1 cellular context compared by ENCODE assay signal in the genomic region with DNA sequence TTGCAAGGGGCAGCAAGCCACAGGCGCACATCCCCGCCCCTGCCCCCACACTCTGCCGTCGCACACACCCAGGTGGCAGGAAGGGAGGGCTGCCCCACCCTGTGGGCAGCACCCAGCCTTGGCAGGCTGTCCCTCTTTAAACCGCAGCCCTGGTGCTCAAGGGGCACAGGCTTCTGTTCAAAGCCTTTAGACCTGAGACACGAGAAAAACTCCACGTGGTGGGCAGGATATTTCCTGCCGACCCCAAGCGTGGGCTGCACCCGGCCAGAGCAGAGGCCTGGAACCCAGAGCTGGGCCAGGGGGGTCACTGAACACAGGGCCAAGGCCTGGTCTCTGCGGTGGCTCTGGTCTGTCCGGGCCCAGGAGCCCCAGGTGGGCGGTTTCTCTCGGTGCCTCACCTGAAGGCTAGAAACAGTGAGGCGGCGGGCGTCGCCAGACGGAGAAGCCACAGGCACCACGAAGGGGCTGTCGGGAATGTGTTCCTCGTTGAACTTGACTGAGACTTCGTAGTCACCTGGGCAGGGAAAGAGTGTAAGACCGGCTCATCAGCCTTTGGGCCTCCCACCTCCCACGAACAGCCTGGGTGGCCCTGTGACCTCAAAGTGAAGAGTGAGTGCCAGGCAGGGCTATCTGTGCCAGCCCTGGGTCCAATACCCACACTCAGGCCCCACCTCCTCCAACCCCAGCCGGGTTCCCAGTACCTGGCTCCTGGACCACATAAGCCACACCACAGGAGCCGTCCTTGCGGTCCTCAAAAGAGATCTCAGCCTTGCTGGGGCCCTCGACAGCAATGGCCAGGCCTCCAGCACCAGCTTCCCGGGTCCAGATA.
TF ChIP-seq lines count a peak whose summit lies in the region.

No MANE protein-coding gene starts in this region.

TF ChIP-seq in GM23338, 12 proteins besides CTCF, POLR2A, EP300 and RAD21:
- TF ChIP-seq CREB1 (CRISPR knock-in tag; IDR thresholded peaks at IDR 0.05; ENCODE audit: low read depth) (no peak), STAT1 (IDR thresholded peaks at IDR 0.05; ENCODE audit: unreplicated experiment) (no peak), EZH2phosphoT487 (IDR thresholded peaks at IDR 0.05; ENCODE audit: unreplicated experiment) (no peak), JUNB (IDR thresholded peaks at IDR 0.05; ENCODE audit: unreplicated experiment) (no peak), ZNF114 (CRISPR knock-in tag; IDR thresholded peaks at IDR 0.05) (no peak), NANOG (IDR thresholded peaks at IDR 0.05; ENCODE audit: borderline replicate concordance) (no peak)
- TF ChIP-seq, protein P1, sequence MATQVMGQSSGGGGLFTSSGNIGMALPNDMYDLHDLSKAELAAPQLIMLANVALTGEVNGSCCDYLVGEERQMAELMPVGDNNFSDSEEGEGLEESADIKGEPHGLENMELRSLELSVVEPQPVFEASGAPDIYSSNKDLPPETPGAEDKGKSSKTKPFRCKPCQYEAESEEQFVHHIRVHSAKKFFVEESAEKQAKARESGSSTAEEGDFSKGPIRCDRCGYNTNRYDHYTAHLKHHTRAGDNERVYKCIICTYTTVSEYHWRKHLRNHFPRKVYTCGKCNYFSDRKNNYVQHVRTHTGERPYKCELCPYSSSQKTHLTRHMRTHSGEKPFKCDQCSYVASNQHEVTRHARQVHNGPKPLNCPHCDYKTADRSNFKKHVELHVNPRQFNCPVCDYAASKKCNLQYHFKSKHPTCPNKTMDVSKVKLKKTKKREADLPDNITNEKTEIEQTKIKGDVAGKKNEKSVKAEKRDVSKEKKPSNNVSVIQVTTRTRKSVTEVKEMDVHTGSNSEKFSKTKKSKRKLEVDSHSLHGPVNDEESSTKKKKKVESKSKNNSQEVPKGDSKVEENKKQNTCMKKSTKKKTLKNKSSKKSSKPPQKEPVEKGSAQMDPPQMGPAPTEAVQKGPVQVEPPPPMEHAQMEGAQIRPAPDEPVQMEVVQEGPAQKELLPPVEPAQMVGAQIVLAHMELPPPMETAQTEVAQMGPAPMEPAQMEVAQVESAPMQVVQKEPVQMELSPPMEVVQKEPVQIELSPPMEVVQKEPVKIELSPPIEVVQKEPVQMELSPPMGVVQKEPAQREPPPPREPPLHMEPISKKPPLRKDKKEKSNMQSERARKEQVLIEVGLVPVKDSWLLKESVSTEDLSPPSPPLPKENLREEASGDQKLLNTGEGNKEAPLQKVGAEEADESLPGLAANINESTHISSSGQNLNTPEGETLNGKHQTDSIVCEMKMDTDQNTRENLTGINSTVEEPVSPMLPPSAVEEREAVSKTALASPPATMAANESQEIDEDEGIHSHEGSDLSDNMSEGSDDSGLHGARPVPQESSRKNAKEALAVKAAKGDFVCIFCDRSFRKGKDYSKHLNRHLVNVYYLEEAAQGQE (IDR thresholded peaks at IDR 0.05; ENCODE audit: unreplicated experiment), result no peak
- TF ChIP-seq, protein P2, sequence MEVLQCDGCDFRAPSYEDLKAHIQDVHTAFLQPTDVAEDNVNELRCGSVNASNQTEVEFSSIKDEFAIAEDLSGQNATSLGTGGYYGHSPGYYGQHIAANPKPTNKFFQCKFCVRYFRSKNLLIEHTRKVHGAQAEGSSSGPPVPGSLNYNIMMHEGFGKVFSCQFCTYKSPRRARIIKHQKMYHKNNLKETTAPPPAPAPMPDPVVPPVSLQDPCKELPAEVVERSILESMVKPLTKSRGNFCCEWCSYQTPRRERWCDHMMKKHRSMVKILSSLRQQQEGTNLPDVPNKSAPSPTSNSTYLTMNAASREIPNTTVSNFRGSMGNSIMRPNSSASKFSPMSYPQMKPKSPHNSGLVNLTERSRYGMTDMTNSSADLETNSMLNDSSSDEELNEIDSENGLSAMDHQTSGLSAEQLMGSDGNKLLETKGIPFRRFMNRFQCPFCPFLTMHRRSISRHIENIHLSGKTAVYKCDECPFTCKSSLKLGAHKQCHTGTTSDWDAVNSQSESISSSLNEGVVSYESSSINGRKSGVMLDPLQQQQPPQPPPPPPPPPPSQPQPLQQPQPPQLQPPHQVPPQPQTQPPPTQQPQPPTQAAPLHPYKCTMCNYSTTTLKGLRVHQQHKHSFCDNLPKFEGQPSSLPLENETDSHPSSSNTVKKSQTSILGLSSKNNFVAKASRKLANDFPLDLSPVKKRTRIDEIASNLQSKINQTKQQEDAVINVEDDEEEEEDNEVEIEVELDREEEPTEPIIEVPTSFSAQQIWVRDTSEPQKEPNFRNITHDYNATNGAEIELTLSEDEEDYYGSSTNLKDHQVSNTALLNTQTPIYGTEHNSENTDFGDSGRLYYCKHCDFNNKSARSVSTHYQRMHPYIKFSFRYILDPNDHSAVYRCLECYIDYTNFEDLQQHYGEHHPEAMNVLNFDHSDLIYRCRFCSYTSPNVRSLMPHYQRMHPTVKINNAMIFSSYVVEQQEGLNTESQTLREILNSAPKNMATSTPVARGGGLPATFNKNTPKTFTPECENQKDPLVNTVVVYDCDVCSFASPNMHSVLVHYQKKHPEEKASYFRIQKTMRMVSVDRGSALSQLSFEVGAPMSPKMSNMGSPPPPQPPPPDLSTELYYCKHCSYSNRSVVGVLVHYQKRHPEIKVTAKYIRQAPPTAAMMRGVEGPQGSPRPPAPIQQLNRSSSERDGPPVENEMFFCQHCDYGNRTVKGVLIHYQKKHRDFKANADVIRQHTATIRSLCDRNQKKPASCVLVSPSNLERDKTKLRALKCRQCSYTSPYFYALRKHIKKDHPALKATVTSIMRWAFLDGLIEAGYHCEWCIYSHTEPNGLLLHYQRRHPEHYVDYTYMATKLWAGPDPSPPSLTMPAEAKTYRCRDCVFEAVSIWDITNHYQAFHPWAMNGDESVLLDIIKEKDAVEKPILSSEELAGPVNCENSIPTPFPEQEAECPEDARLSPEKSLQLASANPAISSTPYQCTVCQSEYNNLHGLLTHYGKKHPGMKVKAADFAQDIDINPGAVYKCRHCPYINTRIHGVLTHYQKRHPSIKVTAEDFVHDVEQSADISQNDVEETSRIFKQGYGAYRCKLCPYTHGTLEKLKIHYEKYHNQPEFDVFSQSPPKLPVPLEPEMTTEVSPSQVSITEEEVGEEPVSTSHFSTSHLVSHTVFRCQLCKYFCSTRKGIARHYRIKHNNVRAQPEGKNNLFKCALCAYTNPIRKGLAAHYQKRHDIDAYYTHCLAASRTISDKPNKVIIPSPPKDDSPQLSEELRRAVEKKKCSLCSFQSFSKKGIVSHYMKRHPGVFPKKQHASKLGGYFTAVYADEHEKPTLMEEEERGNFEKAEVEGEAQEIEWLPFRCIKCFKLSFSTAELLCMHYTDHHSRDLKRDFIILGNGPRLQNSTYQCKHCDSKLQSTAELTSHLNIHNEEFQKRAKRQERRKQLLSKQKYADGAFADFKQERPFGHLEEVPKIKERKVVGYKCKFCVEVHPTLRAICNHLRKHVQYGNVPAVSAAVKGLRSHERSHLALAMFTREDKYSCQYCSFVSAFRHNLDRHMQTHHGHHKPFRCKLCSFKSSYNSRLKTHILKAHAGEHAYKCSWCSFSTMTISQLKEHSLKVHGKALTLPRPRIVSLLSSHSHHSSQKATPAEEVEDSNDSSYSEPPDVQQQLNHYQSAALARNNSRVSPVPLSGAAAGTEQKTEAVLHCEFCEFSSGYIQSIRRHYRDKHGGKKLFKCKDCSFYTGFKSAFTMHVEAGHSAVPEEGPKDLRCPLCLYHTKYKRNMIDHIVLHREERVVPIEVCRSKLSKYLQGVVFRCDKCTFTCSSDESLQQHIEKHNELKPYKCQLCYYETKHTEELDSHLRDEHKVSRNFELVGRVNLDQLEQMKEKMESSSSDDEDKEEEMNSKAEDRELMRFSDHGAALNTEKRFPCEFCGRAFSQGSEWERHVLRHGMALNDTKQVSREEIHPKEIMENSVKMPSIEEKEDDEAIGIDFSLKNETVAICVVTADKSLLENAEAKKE (CRISPR knock-in tag; IDR thresholded peaks at IDR 0.05), result no peak
